Comparison of ENCODE assay signal across 25 cellular contexts in the genomic region with DNA sequence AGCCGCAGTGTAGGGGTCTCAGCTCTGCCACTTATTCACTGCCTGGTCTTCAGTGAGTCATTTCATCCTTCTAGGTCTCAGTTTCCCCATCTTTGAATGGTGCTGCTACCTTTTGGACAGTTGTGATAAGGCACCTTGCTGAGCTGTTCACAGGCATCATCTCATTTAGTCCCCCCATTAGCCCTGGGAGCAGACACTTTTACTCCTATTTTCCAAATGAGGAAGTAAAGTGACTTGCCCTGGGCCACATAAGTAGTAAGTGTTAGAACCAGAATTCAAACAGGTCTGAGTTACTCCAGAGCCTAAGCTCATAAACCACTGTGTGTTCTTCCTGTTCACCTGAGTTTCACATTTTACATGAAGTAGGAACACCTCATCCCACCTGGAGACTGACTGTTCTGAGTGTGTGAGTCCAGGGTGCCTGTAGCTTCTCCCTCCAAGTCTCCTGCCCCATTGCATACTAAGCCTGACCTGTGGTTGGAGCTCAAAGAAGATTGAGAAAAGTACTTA. TPM values are rescaled to one million over a fixed set of nuclear protein-coding genes. Genes with fewer than 3 reads are reported as not detected.
DNase-seq lines count a peak whose midpoint lies in the region; ATAC-seq, FAIRE-seq and TF ChIP-seq lines count a peak whose summit lies in the region.
"Had no signal": no experiment of that assay in that cellular context is flagged by ENCODE, and none has a peak within 500 bp of the region (broad histone marks: within the 10 kb centered on the region; RNA-seq: fewer than 3 reads in every experiment).

No MANE protein-coding gene starts in this region.

- H3K36me3 ChIP-seq in OCI-LY7 (ENCODE audit: insufficient read depth, low read length) (no peaks in the 10 kb centered on the region), H1 (ENCODE audit: control insufficient read depth in 2 of 4, insufficient read depth in 4 of 4, low read length in 3 of 4) (no peaks in the 10 kb centered on the region), pancreas (no peaks in the 10 kb centered on the region)
- H3K36me3 ChIP-seq: cardiac muscle cell had no signal

- ATAC-seq in pancreas (no peak), GM21381 (IDR thresholded peaks at IDR 0.05; ENCODE audit: unreplicated experiment) (no peak), GM18517 (IDR thresholded peaks at IDR 0.05; ENCODE audit: unreplicated experiment) (no peak)
- ATAC-seq: foreskin keratinocyte, right cardiac atrium, Right ventricle myocardium inferior had no signal

- WGBS in H1 (ENCODE audit: extremely low coverage in 1 of 2, insufficient coverage in 1 of 2, insufficient read length in 1 of 2, insufficient replicate concordance in 2 of 2, low coverage in 1 of 2, low lambda C conversion rate in 2 of 2, missing lambda C conversion rate in 1 of 2), 2 experiments, result 81% methylated on average over 1 of the region's 1 CpG; no CpG with 5 or more reads in 1 of the 2 experiments
- 93 to 95% methylated on average over 1 of the region's 1 CpG for WGBS in pancreas, 2 donors

- no peak overlapping the region for H2BK5ac ChIP-seq in H1 (ENCODE audit: low read depth, low read length)

- H3K9me3 ChIP-seq in OCI-LY7 (ENCODE audit: low read length) (no peaks in the 10 kb centered on the region), H1 (ENCODE audit: insufficient read depth in 2 of 2, low read depth in 1 of 2, low read length in 1 of 2) (no peaks in the 10 kb centered on the region), pancreas (no peaks in the 10 kb centered on the region)

- H4K20me1 ChIP-seq in OCI-LY7 (ENCODE audit: insufficient read depth, low read length), result no peaks in the 10 kb centered on the region
- H4K20me1 ChIP-seq in H1 (replicated peaks in 1 of 2; ENCODE audit: control insufficient read depth in 1 of 2, insufficient read depth in 2 of 2, low read length in 2 of 2), result no peaks in the 10 kb centered on the region

- intact Hi-C loops in OCI-LY7 (cut with micrococcal nuclease; ENCODE audit: unreplicated experiment), result no loop called here
- intact Hi-C loops in pancreas (cut with DNase I), result no loop called here

- peak overlapping the region; percentile 36 for H2BK15ac ChIP-seq in H1 (ENCODE audit: low read length)

- H3K14ac ChIP-seq in H1 (ENCODE audit: insufficient read length), result no peak overlapping the region

- TF ChIP-seq POLR2A in H1 (IDR thresholded peaks at IDR 0.05; ENCODE audit: control extremely low read depth in 1 of 2, low read depth in 2 of 2, low read length in 2 of 2), result no peak

- H2AFZ ChIP-seq in OCI-LY7 (ENCODE audit: low read length) (peak overlapping the region; percentile 37; the same call in 1 of the 2 replicates), H1 (ENCODE audit: low read length) (no peak overlapping the region)

- no peak for DNase-seq in OCI-LY7 (ENCODE audit: low spot score)
- DNase-seq in H1 (ENCODE audit: low read depth in 1 of 2, low spot score in 2 of 2), result no peak
- no peak for DNase-seq in pancreas
- no peak for DNase-seq in occipital lobe (lab: John Stamatoyannopoulos, UW)
- no peak for DNase-seq in urothelium cell line (ENCODE audit: low spot score)
- DNase-seq: ACHN; activated B cell treated with CpG ODN at 0.5 μM for 24 hours; activated CD4-positive, alpha-beta memory T cell treated with anti-CD3 and anti-CD28 coated beads for 36 hours; activated gamma-delta T cell treated with Interleukin-2 at 50 U/mL for 16 hours; CD4-positive, alpha-beta memory T cell; foreskin keratinocyte; hippocampal formation; mammary epithelial cell; naive B cell; NCI-H1417 treated with DMSO at 0.1 percent for 48 hours; NCI-H524 treated with DMSO at 0.1 percent for 48 hours; right cardiac atrium; stimulated activated CD4-positive, alpha-beta T cell treated with anti-CD3 and anti-CD28 coated beads, Interleukin-15, amount 100 ng/mL, for 24 hours had no signal

- no peak overlapping the region for H4K5ac ChIP-seq in H1 (ENCODE audit: insufficient read length, low read depth, low read length)

- TF ChIP-seq EP300 in H1 (IDR thresholded peaks at IDR 0.05; ENCODE audit: borderline replicate concordance in 1 of 2, low read depth in 2 of 2, low read length in 2 of 2), result no peak

- H3K4me3 ChIP-seq in OCI-LY7 (ENCODE audit: low read depth, low read length, poor library complexity, severe bottlenecking), result no peak overlapping the region
- H3K4me3 ChIP-seq in H1 (ENCODE audit: extremely low read depth in 1 of 4, insufficient read depth in 2 of 4, low read depth in 3 of 4, low read length in 4 of 4), result no peak overlapping the region
- no peak overlapping the region for H3K4me3 ChIP-seq in pancreas
- H3K4me3 ChIP-seq: cardiac muscle cell had no signal

- H3K27ac ChIP-seq in C4-2B (peak overlapping the region; percentile 74), OCI-LY7 (ENCODE audit: low read depth, low read length, poor library complexity, severe bottlenecking) (no peak overlapping the region), H1 (ENCODE audit: low read depth, low read length) (no peak overlapping the region), pancreas (peak overlapping the region in 3 of 4 donors; percentile 0 to 78 (median 58))
- H3K27ac ChIP-seq: cardiac muscle cell, foreskin keratinocyte had no signal

- no peaks in the 10 kb centered on the region for H3K9me2 ChIP-seq in OCI-LY7 (ENCODE audit: insufficient read depth, low read length)

- H3K79me1 ChIP-seq in H1 (ENCODE audit: low read depth, low read length), result no peaks in the 10 kb centered on the region; the same call in 1 of the 2 replicates

- peaks cover 41% of the 10 kb centered on the region for H3K4me1 ChIP-seq in OCI-LY7 (ENCODE audit: insufficient read depth, low read length, poor library complexity, severe bottlenecking)
- peaks cover 0 to 14% (median 4%) of the 10 kb centered on the region in 4 experiments; a peak in 3 of 7 replicates for H3K4me1 ChIP-seq in H1 (replicated peaks in 1 of 4; ENCODE audit: control insufficient read depth in 3 of 4, insufficient read depth in 4 of 4, low read length in 3 of 4)
- H3K4me1 ChIP-seq in pancreas, result peaks cover 8 to 11% (median 9%) of the 10 kb centered on the region in 3 donors
- H3K4me1 ChIP-seq: foreskin keratinocyte had no signal

- peaks cover 0 to 3% (median 0%) of the 10 kb centered on the region in 4 experiments; a peak in 2 of 7 replicates for H3K27me3 ChIP-seq in H1 (replicated peaks in 1 of 4; ENCODE audit: control insufficient read depth in 3 of 4, extremely low read depth in 1 of 4, insufficient read depth in 3 of 4, low read length in 3 of 4)
- no peaks in the 10 kb centered on the region for H3K27me3 ChIP-seq in pancreas
- H3K27me3 ChIP-seq: cardiac muscle cell had no signal

- 0 out of 2 replicates have a peak overlapping the region, but pooled peaks have one; percentile 2 for H3K4me2 ChIP-seq in OCI-LY7 (ENCODE audit: low read length)
- H3K4me2 ChIP-seq in H1 (ENCODE audit: insufficient read depth in 1 of 2, low read depth in 2 of 2, low read length in 2 of 2), result no peak overlapping the region

- H4K91ac ChIP-seq in H1 (replicated peaks; ENCODE audit: insufficient read length, low read length), result no peak overlapping the region

- no peak overlapping the region for H2BK120ac ChIP-seq in H1 (replicated peaks; ENCODE audit: low read depth, low read length)

- POLR2A ChIA-PET in OCI-LY7 (lab: Charles Lee) (interaction anchor here (0.5 to 1.2 kb wide), 5 partner anchors 9 to 361 kb away, joined by 3 to 4 read pairs (median 3); no protein-coding TSS in a partner anchor), H1 (lab: Charles Lee; ENCODE audit: partially characterized antibody) (interaction anchor here (0.9 to 2.2 kb wide), 4 partner anchors 11 to 128 kb away, joined by 3 to 7 read pairs (median 3); no protein-coding TSS in a partner anchor)

- no peak for TF ChIP-seq RAD21 in H1 (IDR thresholded peaks at IDR 0.05 in 1 of 2, conservative IDR thresholded peaks at IDR 0.05 in 1 of 2; ENCODE audit: low read depth in 2 of 2, low read length in 2 of 2)

- no peak overlapping the region for H4K8ac ChIP-seq in H1 (ENCODE audit: extremely low read depth, insufficient read depth, low read length)

- H3K23ac ChIP-seq in H1 (ENCODE audit: insufficient read length), result no peak overlapping the region

- H3K56ac ChIP-seq in H1 (replicated peaks; ENCODE audit: insufficient read length, low read depth, low read length), result no peak overlapping the region

- H2AK5ac ChIP-seq in H1 (ENCODE audit: low read depth, low read length), result no peak overlapping the region

- no peaks in the 10 kb centered on the region; the same call in 1 of the 2 replicates for H3K23me2 ChIP-seq in H1 (ENCODE audit: low read depth, low read length)

- CTCF ChIA-PET in OCI-LY7 (lab: Charles Lee; ENCODE audit: unreplicated experiment) (no interaction called here), H1 (lab: Charles Lee; ENCODE audit: partially characterized antibody) (interaction anchor here (0.6 to 2.5 kb wide), 10 partner anchors 9 to 424 kb away, joined by 3 to 8 read pairs (median 4); no protein-coding TSS in a partner anchor)

- H3K4ac ChIP-seq in H1 (replicated peaks; ENCODE audit: insufficient read length, low read depth, low read length), result no peak overlapping the region

- H3K18ac ChIP-seq in H1 (ENCODE audit: extremely low read depth, low read length), result no peak overlapping the region

- H2BK12ac ChIP-seq in H1 (ENCODE audit: low read depth, low read length), result no peak overlapping the region

- FAIRE-seq in H1 (lab: Jason Lieb, UNC), result no peak
- FAIRE-seq in pancreas (lab: Jason Lieb, UNC), result no peak
- FAIRE-seq in urothelium cell line (lab: Jason Lieb, UNC), result no peak
- FAIRE-seq: GM19239, H54 had no signal

- H3K9ac ChIP-seq in H1 (replicated peaks in 1 of 4; ENCODE audit: extremely low read depth in 1 of 4, low read depth in 3 of 4, low read length in 3 of 4), result no peak overlapping the region

- BruUV-seq in OCI-LY7 (replicated peaks; lab: Mats Ljungman, UMichigan), result no TSS peak

- H3K79me2 ChIP-seq in OCI-LY7 (ENCODE audit: insufficient read depth, low read depth, low read length), result no peaks in the 10 kb centered on the region
- no peaks in the 10 kb centered on the region for H3K79me2 ChIP-seq in H1 (ENCODE audit: control insufficient read depth in 1 of 2, insufficient read depth in 2 of 2, low read length in 2 of 2)

- no peak for TF ChIP-seq CTCF in C4-2B (conservative IDR thresholded peaks at IDR 0.05)
- no peak for TF ChIP-seq CTCF in OCI-LY7 (conservative IDR thresholded peaks at IDR 0.05; ENCODE audit: low read length)
- TF ChIP-seq CTCF in H1 (IDR thresholded peaks at IDR 0.05; ENCODE audit: control extremely low read depth in 1 of 3, insufficient read depth in 1 of 3, low read depth in 1 of 3, low read length in 3 of 3), result no peak
- no peak for TF ChIP-seq CTCF in pancreas (IDR thresholded peaks at IDR 0.05)

- no peak overlapping the region for H2BK20ac ChIP-seq in H1 (ENCODE audit: low read length)

RNA-seq across cellular contexts. Expression of gene EPB41L1, which starts 43.5 kb away (rescaled TPM):
- 0.26 and 0.54 TPM in 2 replicates for total RNA-seq in OCI-LY7 (2014; rRNA removed; shearing (Covaris generic))
- total RNA-seq in OCI-LY7 (2022) (1.4 and 1.6 TPM in 2 replicates), pancreas (10 to 100 TPM; 23.4 to 40.5 (median 30.8) TPM), occipital lobe (82.2 TPM)
- 36.0 and 42.0 TPM in 2 replicates for total RNA-seq in H1 (2021; fragmentation: NEBNext Ultra II Directional; extraction: Animal tissue kit (Norgen Biotek cat#: 25700))
- polyA plus RNA-seq in H1 (2011; rRNA removed) (14.8 and 23.1 TPM in 2 replicates), pancreas (10 to 100 TPM; 17.6 to 31.4 TPM)
- 12.6 TPM for polyA plus RNA-seq in H1 (2011; cell fraction: cytosol; rRNA removed)
- polyA plus RNA-seq in H1 (2011; cell fraction: nucleus; rRNA removed), result 51.3 TPM
- polyA plus RNA-seq in H1 (2012, experiment 1 of 2), result 23.1 to 30.3 TPM (median 25.6 TPM) in 4 replicates
- 12.7 TPM for polyA plus RNA-seq in H1 (2012, experiment 2 of 2)
- 29.1 TPM for polyA plus RNA-seq in H1 (2013, experiment 1 of 2)
- 28.9 TPM for polyA plus RNA-seq in H1 (2013, experiment 2 of 2)
- polyA minus RNA-seq in H1 (2011; rRNA and poly(A)+ RNA removed), result 19.7 and 25.0 TPM in 2 replicates
- 20.4 TPM for polyA minus RNA-seq in H1 (2011; cell fraction: cytosol; rRNA and poly(A)+ RNA removed)
- polyA minus RNA-seq in H1 (2011; cell fraction: nucleus; rRNA and poly(A)+ RNA removed), result 31.3 TPM
- polyA plus RNA-seq: CD4-positive, alpha-beta memory T cell had no signal

Comparison
In these comparisons a context has a peak if more than half of its experiments do, and no peak if none do; other contexts are left out.
1. H3K27ac ChIP-seq: peak in C4-2B (single experiment) and pancreas (3 of 4); none in OCI-LY7 (single experiment) and H1 (single experiment).
2. RNA of gene EPB41L1, which starts 43.5 kb away (total RNA-seq): 82.2 TPM in occipital lobe (single experiment), 36.0 to 42.0 TPM in H1 and 23.4 to 40.5 TPM in pancreas; 0.26 to 1.6 TPM in OCI-LY7; every median in the first group is over 4 times any median in the second.